ENCODE assay signal across 3 cellular contexts in genomic region chr19:928471-929259, GRCh38.
A peak's percentile ranks its signal among the peaks of the same experiment; 100 is the strongest.
TF ChIP-seq lines count a peak whose summit lies in the region.

No MANE protein-coding gene starts in this region.

TF ChIP-seq in A549, 52 proteins besides CTCF, POLR2A, EP300 and RAD21:
- TF ChIP-seq HOXA7 (CRISPR knock-in tag; IDR thresholded peaks at IDR 0.05): no peak
- TF ChIP-seq GATA3 (IDR thresholded peaks at IDR 0.05; ENCODE audit: borderline replicate concordance): no peak
- peak in 1 of 2 experiments; percentile 41; a peak in 1 of 4 replicates for TF ChIP-seq CEBPB (IDR thresholded peaks at IDR 0.05)
- no peak for TF ChIP-seq NR3C1 (IDR thresholded peaks at IDR 0.05)
- TF ChIP-seq NPAS2 (CRISPR knock-in tag; IDR thresholded peaks at IDR 0.05; ENCODE audit: borderline replicate concordance): no peak
- TF ChIP-seq, protein P1, sequence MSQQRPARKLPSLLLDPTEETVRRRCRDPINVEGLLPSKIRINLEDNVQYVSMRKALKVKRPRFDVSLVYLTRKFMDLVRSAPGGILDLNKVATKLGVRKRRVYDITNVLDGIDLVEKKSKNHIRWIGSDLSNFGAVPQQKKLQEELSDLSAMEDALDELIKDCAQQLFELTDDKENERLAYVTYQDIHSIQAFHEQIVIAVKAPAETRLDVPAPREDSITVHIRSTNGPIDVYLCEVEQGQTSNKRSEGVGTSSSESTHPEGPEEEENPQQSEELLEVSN (IDR thresholded peaks at IDR 0.05; ENCODE audit: borderline replicate concordance, low read depth): no peak
- TF ChIP-seq, protein P2, sequence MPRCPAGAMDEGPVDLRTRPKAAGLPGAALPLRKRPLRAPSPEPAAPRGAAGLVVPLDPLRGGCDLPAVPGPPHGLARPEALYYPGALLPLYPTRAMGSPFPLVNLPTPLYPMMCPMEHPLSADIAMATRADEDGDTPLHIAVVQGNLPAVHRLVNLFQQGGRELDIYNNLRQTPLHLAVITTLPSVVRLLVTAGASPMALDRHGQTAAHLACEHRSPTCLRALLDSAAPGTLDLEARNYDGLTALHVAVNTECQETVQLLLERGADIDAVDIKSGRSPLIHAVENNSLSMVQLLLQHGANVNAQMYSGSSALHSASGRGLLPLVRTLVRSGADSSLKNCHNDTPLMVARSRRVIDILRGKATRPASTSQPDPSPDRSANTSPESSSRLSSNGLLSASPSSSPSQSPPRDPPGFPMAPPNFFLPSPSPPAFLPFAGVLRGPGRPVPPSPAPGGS (IDR thresholded peaks at IDR 0.05): no peak
- TF ChIP-seq HOXB5 (CRISPR knock-in tag; IDR thresholded peaks at IDR 0.05): no peak
- no peak for TF ChIP-seq PHF8 (IDR thresholded peaks at IDR 0.05; ENCODE audit: borderline replicate concordance, low read depth)
- TF ChIP-seq MAFK (IDR thresholded peaks at IDR 0.05; ENCODE audit: partially characterized antibody): no peak
- peak; percentile 90 for TF ChIP-seq ZFP36 (IDR thresholded peaks at IDR 0.05; ENCODE audit: borderline replicate concordance, partially characterized antibody)
- TF ChIP-seq, protein P3, sequence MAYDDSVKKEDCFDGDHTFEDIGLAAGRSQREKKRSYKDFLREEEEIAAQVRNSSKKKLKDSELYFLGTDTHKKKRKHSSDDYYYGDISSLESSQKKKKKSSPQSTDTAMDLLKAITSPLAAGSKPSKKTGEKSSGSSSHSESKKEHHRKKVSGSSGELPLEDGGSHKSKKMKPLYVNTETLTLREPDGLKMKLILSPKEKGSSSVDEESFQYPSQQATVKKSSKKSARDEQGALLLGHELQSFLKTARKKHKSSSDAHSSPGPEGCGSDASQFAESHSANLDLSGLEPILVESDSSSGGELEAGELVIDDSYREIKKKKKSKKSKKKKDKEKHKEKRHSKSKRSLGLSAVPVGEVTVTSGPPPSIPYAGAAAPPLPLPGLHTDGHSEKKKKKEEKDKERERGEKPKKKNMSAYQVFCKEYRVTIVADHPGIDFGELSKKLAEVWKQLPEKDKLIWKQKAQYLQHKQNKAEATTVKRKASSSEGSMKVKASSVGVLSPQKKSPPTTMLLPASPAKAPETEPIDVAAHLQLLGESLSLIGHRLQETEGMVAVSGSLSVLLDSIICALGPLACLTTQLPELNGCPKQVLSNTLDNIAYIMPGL (CRISPR knock-in tag; IDR thresholded peaks at IDR 0.05; ENCODE audit: borderline replicate concordance): no peak
- no peak for TF ChIP-seq RARB (CRISPR knock-in tag; IDR thresholded peaks at IDR 0.05)
- no peak for TF ChIP-seq POLR2AphosphoS2 (conservative IDR thresholded peaks at IDR 0.05; ENCODE audit: low read length)
- TF ChIP-seq TP53 (CRISPR knock-in tag; IDR thresholded peaks at IDR 0.05): no peak
- TF ChIP-seq, protein P4, sequence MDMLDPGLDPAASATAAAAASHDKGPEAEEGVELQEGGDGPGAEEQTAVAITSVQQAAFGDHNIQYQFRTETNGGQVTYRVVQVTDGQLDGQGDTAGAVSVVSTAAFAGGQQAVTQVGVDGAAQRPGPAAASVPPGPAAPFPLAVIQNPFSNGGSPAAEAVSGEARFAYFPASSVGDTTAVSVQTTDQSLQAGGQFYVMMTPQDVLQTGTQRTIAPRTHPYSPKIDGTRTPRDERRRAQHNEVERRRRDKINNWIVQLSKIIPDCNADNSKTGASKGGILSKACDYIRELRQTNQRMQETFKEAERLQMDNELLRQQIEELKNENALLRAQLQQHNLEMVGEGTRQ (IDR thresholded peaks at IDR 0.05): no peak

TF ChIP-seq in HCT116, 20 proteins besides CTCF, POLR2A, EP300 and RAD21:
- TF ChIP-seq, protein P5, sequence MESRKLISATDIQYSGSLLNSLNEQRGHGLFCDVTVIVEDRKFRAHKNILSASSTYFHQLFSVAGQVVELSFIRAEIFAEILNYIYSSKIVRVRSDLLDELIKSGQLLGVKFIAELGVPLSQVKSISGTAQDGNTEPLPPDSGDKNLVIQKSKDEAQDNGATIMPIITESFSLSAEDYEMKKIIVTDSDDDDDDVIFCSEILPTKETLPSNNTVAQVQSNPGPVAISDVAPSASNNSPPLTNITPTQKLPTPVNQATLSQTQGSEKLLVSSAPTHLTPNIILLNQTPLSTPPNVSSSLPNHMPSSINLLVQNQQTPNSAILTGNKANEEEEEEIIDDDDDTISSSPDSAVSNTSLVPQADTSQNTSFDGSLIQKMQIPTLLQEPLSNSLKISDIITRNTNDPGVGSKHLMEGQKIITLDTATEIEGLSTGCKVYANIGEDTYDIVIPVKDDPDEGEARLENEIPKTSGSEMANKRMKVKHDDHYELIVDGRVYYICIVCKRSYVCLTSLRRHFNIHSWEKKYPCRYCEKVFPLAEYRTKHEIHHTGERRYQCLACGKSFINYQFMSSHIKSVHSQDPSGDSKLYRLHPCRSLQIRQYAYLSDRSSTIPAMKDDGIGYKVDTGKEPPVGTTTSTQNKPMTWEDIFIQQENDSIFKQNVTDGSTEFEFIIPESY (IDR thresholded peaks at IDR 0.05; ENCODE audit: extremely low read depth, insufficient replicate concordance, low read length): no peak
- TF ChIP-seq REST (IDR thresholded peaks at IDR 0.05; ENCODE audit: low read depth) (no peak), CEBPB (IDR thresholded peaks at IDR 0.05; ENCODE audit: low read depth) (no peak), ZNF274 (IDR thresholded peaks at IDR 0.05; ENCODE audit: low read depth, low read length) (no peak), EZH2 (IDR thresholded peaks at IDR 0.05) (no peak), ELF1 (IDR thresholded peaks at IDR 0.05; ENCODE audit: borderline replicate concordance, low read depth) (no peak), CBX3 (IDR thresholded peaks at IDR 0.05; ENCODE audit: low read depth) (no peak), EGR1 (IDR thresholded peaks at IDR 0.05; ENCODE audit: low read depth) (no peak), SIN3A (IDR thresholded peaks at IDR 0.05; ENCODE audit: low read depth) (no peak), ZFX (IDR thresholded peaks at IDR 0.05) (no peak), SP1 (IDR thresholded peaks at IDR 0.05; ENCODE audit: low read depth) (no peak), JUND (IDR thresholded peaks at IDR 0.05) (no peak), SRF (IDR thresholded peaks at IDR 0.05; ENCODE audit: low read depth) (no peak), EZH2phosphoT487 (IDR thresholded peaks at IDR 0.05; ENCODE audit: borderline replicate concordance) (no peak), TCF7L2 (IDR thresholded peaks at IDR 0.05; ENCODE audit: borderline replicate concordance, extremely low read depth, insufficient read depth, insufficient read length) (no peak), POLR2AphosphoS5 (IDR thresholded peaks at IDR 0.05; ENCODE audit: low read depth, low read length) (no peak)
- TF ChIP-seq, protein P6, sequence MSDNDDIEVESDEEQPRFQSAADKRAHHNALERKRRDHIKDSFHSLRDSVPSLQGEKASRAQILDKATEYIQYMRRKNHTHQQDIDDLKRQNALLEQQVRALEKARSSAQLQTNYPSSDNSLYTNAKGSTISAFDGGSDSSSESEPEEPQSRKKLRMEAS (IDR thresholded peaks at IDR 0.05): no peak
TF ChIP-seq in HCT116: peak in this region for 0.

TF ChIP-seq in GM12878, 131 proteins besides CTCF, POLR2A, EP300 and RAD21:
- TF ChIP-seq IKZF2 (IDR thresholded peaks at IDR 0.05): no peak
- no peak for TF ChIP-seq NR2F1 (conservative IDR thresholded peaks at IDR 0.05)
- TF ChIP-seq BACH1 (IDR thresholded peaks at IDR 0.05; ENCODE audit: borderline replicate concordance): no peak
